Comparison of ENCODE assay signal across 8 cellular contexts in the genomic region with DNA sequence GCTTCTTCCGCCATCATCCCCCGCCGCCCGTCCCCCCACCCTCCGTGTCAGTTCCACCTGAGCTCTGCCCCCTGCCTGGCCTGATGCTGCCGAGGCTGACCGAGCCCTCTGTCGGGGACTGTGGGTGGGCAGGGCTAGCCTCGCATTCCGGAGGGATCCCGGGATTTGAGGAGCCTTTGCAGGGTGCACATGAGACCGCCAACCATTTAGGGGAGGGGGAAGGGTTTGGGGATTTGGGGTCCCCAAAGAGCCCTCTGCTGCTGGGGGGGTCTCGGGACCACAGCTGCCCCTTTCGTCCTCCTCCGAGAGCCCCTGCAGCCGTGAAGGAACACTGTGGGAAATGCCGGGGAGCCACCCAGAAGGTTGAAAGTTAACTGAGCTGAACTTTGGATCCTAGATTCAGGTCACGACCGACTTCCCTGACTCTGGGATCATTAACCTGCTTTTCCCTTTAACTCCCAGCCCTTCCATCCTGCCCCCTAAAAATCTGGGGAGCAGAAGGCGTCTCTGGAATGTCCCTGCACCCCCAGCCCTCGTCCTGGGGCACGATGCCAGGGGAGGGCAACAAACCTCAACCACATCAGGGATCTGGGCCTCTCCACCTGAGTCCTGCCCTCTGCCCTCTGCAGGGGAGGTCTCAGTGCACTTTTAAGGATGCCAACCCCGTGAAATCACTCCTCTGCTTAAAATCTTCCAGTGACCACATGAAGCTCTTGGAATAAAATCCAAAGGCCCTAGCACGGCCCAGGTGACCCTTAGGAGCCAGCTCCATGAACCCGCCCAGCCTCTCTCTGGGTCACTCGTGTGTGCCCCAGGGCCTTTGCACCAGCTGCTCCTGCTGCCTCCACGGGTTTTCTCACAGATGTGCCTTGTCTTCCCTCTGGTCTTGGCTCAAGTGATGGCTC.
DNase-seq lines count a peak whose midpoint lies in the region; ATAC-seq, FAIRE-seq and TF ChIP-seq lines count a peak whose summit lies in the region.

No MANE protein-coding gene starts in this region.

- peaks cover 4% of the 10 kb centered on the region; the same call in 1 of the 2 replicates for H3K79me2 ChIP-seq in GM23338 (replicated peaks; ENCODE audit: insufficient read depth)

- H3K36me3 Mint-ChIP-seq in GM23338 (ENCODE audit: low read depth) (peaks cover 15% of the 10 kb centered on the region), activated B cell treated with CpG ODN at 0.5 μM for 24 hours (ENCODE audit: low read depth) (peaks cover 20% of the 10 kb centered on the region)

- H3F3A ChIP-seq in GM23338 (replicated peaks; ENCODE audit: low read depth) = no peaks in the 10 kb centered on the region

- intact Hi-C loops in activated B cell treated with CpG ODN at 0.5 μM for 24 hours (cut with micrococcal nuclease) = loop anchor here (2.0 to 10.0 kb wide), 2 partner anchors 377 to 515 kb away; no protein-coding TSS in a partner anchor
- intact Hi-C loops in sciatic nerve (cut with DNase I) = no loop called here
- intact Hi-C loops in lower leg skin (cut with DNase I; ENCODE audit: low total_unique reads) = no loop called here

- H3K4me2 ChIP-seq in GM23338 = peak overlapping the region; percentile 77

- H3K4me1 ChIP-seq in GM23338 (ENCODE audit: insufficient read depth) (no peaks in the 10 kb centered on the region), small intestine (ENCODE audit: control insufficient read depth in 2 of 2, insufficient read depth in 1 of 2, low read depth in 1 of 2, low read length in 1 of 2) (peaks cover 2 to 9% of the 10 kb centered on the region in 2 donors)

- DNase-seq in GM23338 (ENCODE audit: low spot score) = no peak
- no peak for DNase-seq in activated B cell treated with CpG ODN at 0.5 μM for 24 hours
- DNase-seq in iPS-NIHi11 (ENCODE audit: low spot score) = peak; percentile 63
- DNase-seq in small intestine = peak; percentile 86
- no peak for DNase-seq in sciatic nerve (ENCODE audit: low spot score)
- DNase-seq in lower leg skin (ENCODE audit: low spot score in 2 of 2) = no peak
- no peak for DNase-seq in cerebellar nuclear complex (lab: John Stamatoyannopoulos, UW)

- H3K4me1 Mint-ChIP-seq in GM23338 (peaks cover 7% of the 10 kb centered on the region; the same call in 2 of the 3 replicates), activated B cell treated with CpG ODN at 0.5 μM for 24 hours (peaks cover 47% of the 10 kb centered on the region)

- H3K36me3 ChIP-seq in GM23338 (ENCODE audit: insufficient read depth) (no peaks in the 10 kb centered on the region), small intestine (ENCODE audit: control insufficient read depth in 2 of 2, insufficient read depth in 2 of 2, low read length in 2 of 2) (no peaks in the 10 kb centered on the region)

- TF ChIP-seq POLR2A in lower leg skin (IDR thresholded peaks at IDR 0.05) = no peak

- WGBS in small intestine, 3 donors = 21 to 40% (median 32%) methylated on average over 24 to 27 of the region's 27 CpGs
- 37 to 57% methylated on average over 18 to 25 of the region's 27 CpGs for WGBS in lower leg skin, 2 donors

- H3K27ac Mint-ChIP-seq in GM23338 = no peak overlapping the region
- H3K27ac Mint-ChIP-seq in activated B cell treated with CpG ODN at 0.5 μM for 24 hours = no peak overlapping the region

- H3K27me3 ChIP-seq in GM23338 (ENCODE audit: insufficient read depth) (no peaks in the 10 kb centered on the region), small intestine (ENCODE audit: control insufficient read depth in 2 of 2, insufficient read depth in 2 of 2, low read length in 2 of 2) (no peaks in the 10 kb centered on the region)

- H3K9me2 ChIP-seq in GM23338 (ENCODE audit: insufficient read depth) = no peaks in the 10 kb centered on the region

- H3K9me3 Mint-ChIP-seq in GM23338 (peaks cover 2% of the 10 kb centered on the region; the same call in 2 of the 3 replicates), activated B cell treated with CpG ODN at 0.5 μM for 24 hours (no peaks in the 10 kb centered on the region)

- H3K4me3 ChIP-seq in GM23338 (peak overlapping the region; percentile 57), small intestine (ENCODE audit: low read depth in 1 of 2, low read length in 2 of 2) (peak overlapping the region in 1 of 2 donors; percentile 68), lower leg skin (ENCODE audit: low read depth, poor library complexity, severe bottlenecking) (no peak overlapping the region)

- FAIRE-seq in small intestine (lab: Jason Lieb, UNC) = no peak

- CTCF ChIA-PET in activated B cell treated with CpG ODN at 0.5 μM for 24 hours (lab: Charles Lee) = interaction anchor here (1.1 to 1.4 kb wide), 3 partner anchors 10 to 64 kb away, joined by 3 to 5 read pairs (median 3); no protein-coding TSS in a partner anchor

- H3K4me3 Mint-ChIP-seq in GM23338 = peak overlapping the region; percentile 65
- H3K4me3 Mint-ChIP-seq in activated B cell treated with CpG ODN at 0.5 μM for 24 hours = peak overlapping the region; percentile 83

- peak; percentile 46 for ATAC-seq in GM23338
- no peak for ATAC-seq in activated B cell treated with CpG ODN at 0.5 μM for 24 hours (ENCODE audit: low read depth)
- ATAC-seq in sciatic nerve = no peak
- no peak for ATAC-seq in HG02588 (IDR thresholded peaks at IDR 0.05; ENCODE audit: unreplicated experiment)

- 0 out of 2 replicates have a peak, but pooled peaks cover 3% of the 10 kb centered on the region for H4K20me1 ChIP-seq in GM23338 (replicated peaks; ENCODE audit: insufficient read depth)

- no peaks in the 10 kb centered on the region for H3K9me3 ChIP-seq in small intestine (ENCODE audit: control insufficient read depth, low read depth)

- no peak overlapping the region for H2AFZ ChIP-seq in GM23338

- H3K27me3 Mint-ChIP-seq in GM23338 (ENCODE audit: insufficient read depth, low read depth, poor library complexity) (peaks cover 10% of the 10 kb centered on the region), activated B cell treated with CpG ODN at 0.5 μM for 24 hours (no peaks in the 10 kb centered on the region)

- no peak for TF ChIP-seq CTCF in GM23338 (conservative IDR thresholded peaks at IDR 0.05; ENCODE audit: low read depth in 2 of 2)
- no peak for TF ChIP-seq CTCF in activated B cell treated with CpG ODN at 0.5 μM for 24 hours (IDR thresholded peaks at IDR 0.05)
- TF ChIP-seq CTCF in lower leg skin (IDR thresholded peaks at IDR 0.05) = no peak

- POLR2A ChIA-PET in activated B cell treated with CpG ODN at 0.5 μM for 24 hours (lab: Charles Lee) = interaction anchor here (0.6 to 1.6 kb wide), 5 partner anchors 19 to 109 kb away, joined by 3 to 9 read pairs (median 4); no protein-coding TSS in a partner anchor

- H3K27ac ChIP-seq in GM23338 (ENCODE audit: low read depth) = no peak overlapping the region
- H3K27ac ChIP-seq in small intestine (ENCODE audit: low read depth in 1 of 2, low read length in 1 of 2) = peak overlapping the region; percentile 88 to 92

TF ChIP-seq in GM23338, 12 proteins besides CTCF, POLR2A, EP300 and RAD21 (continues in another document):
- TF ChIP-seq NANOG (IDR thresholded peaks at IDR 0.05; ENCODE audit: borderline replicate concordance) (no peak), EZH2 (IDR thresholded peaks at IDR 0.05; ENCODE audit: low read depth, unreplicated experiment) (no peak), POLR2AphosphoS5 (IDR thresholded peaks at IDR 0.05; ENCODE audit: low read depth) (no peak), JUNB (IDR thresholded peaks at IDR 0.05; ENCODE audit: unreplicated experiment) (no peak), ZNF331 (CRISPR knock-in tag; IDR thresholded peaks at IDR 0.05; ENCODE audit: low read depth) (no peak), CREB1 (CRISPR knock-in tag; IDR thresholded peaks at IDR 0.05; ENCODE audit: low read depth) (no peak)

Comparison
In these comparisons a context has a peak if more than half of its experiments do, and no peak if none do; other contexts are left out.
1. DNase-seq: peak in iPS-NIHi11 (single experiment) and small intestine (single experiment); none in GM23338 (single experiment), activated B cell treated with CpG ODN at 0.5 μM for 24 hours (single experiment), sciatic nerve (single experiment), lower leg skin (0 of 2) and cerebellar nuclear complex (0 of 2).